Comparison of ENCODE assay signal across 16 cellular contexts in genomic region chr12:105201389-105201788, GRCh38. TPM values are rescaled to one million over a fixed set of nuclear protein-coding genes. Genes with fewer than 3 reads are reported as not detected.
DNase-seq lines count a peak whose midpoint lies in the region; ATAC-seq and TF ChIP-seq lines count a peak whose summit lies in the region.
"Had no signal": no experiment of that assay in that cellular context is flagged by ENCODE, and none has a peak within 500 bp of the region (broad histone marks: within the 10 kb centered on the region; RNA-seq: fewer than 3 reads in every experiment).

No MANE protein-coding gene starts in this region.

- H3K4me3 ChIP-seq in IMR-90 (ENCODE audit: insufficient read depth, low read depth, low read length) (no peak overlapping the region), neural progenitor cell (no peak overlapping the region)
- H3K4me3 ChIP-seq: MG63 had no signal

- no peak overlapping the region for H4K8ac ChIP-seq in IMR-90 (ENCODE audit: low read depth in 2 of 2, low read length in 2 of 2)

- dilution Hi-C loops in IMR-90 (cut with HindIII; ENCODE audit: low sequenced_read_pairs, unreplicated experiment) = no loop called here

- peaks cover 9 to 77% of the 10 kb centered on the region in 2 experiments for H3K79me1 ChIP-seq in IMR-90 (ENCODE audit: low read depth in 1 of 2, low read length in 2 of 2)

- no peak for TF ChIP-seq CTCF in activated CD8-positive, alpha-beta T cell treated with anti-CD3 and anti-CD28 coated beads for 36 hours (IDR thresholded peaks at IDR 0.05)
- no peak for TF ChIP-seq CTCF in IMR-90 (conservative IDR thresholded peaks at IDR 0.05; ENCODE audit: low read depth, low read length)
- no peak for TF ChIP-seq CTCF in endothelial cell (IDR thresholded peaks at IDR 0.05; ENCODE audit: unreplicated experiment)
- no peak for TF ChIP-seq CTCF in neural progenitor cell (IDR thresholded peaks at IDR 0.05)

- no peaks in the 10 kb centered on the region for H3F3A ChIP-seq in neural progenitor cell (ENCODE audit: low read depth)

- H3K27me3 ChIP-seq in IMR-90 (ENCODE audit: control insufficient read depth, insufficient read depth, low read length) = no peaks in the 10 kb centered on the region
- H3K27me3 ChIP-seq in neural progenitor cell = no peaks in the 10 kb centered on the region
- H3K27me3 ChIP-seq: MG63 had no signal

- H2AFZ ChIP-seq in IMR-90 (replicated peaks; ENCODE audit: low read length, poor library complexity) = no peak overlapping the region
- no peak overlapping the region for H2AFZ ChIP-seq in neural progenitor cell (replicated peaks)

- POLR2A ChIA-PET in activated CD8-positive, alpha-beta T cell treated with anti-CD3 and anti-CD28 coated beads for 36 hours (lab: Charles Lee) = no interaction called here
- POLR2A ChIA-PET in activated CD8-positive, alpha-beta T cell treated with anti-CD3 and anti-CD28 coated beads, Interleukin-2, amount 10 ng/mL, durations not matched to agents 7 days and 5 days (lab: Charles Lee) = no interaction called here
- POLR2A ChIA-PET in IMR-90 (lab: Charles Lee; ENCODE audit: unreplicated experiment) = no interaction called here

- H2BK120ac ChIP-seq in IMR-90 (ENCODE audit: low read depth, low read length) = no peak overlapping the region

- H2BK20ac ChIP-seq in IMR-90 (ENCODE audit: low read depth, low read length) = no peak overlapping the region

- H2BK5ac ChIP-seq in IMR-90 (ENCODE audit: low read depth, low read length, poor library complexity, severe bottlenecking) = no peak overlapping the region

- no peak for ATAC-seq in activated CD8-positive, alpha-beta T cell treated with anti-CD3 and anti-CD28 coated beads for 36 hours
- ATAC-seq in activated CD8-positive, alpha-beta T cell treated with anti-CD3 and anti-CD28 coated beads, Interleukin-2, amount 10 ng/mL, durations not matched to agents 7 days and 5 days = no peak
- ATAC-seq in IMR-90 (ENCODE audit: low read depth) (no peak), HG03139 (IDR thresholded peaks at IDR 0.05; ENCODE audit: unreplicated experiment) (no peak), GM19324 (IDR thresholded peaks at IDR 0.05; ENCODE audit: low FRiP score, unreplicated experiment) (no peak)

- H3K9me3 Mint-ChIP-seq in activated CD8-positive, alpha-beta T cell treated with anti-CD3 and anti-CD28 coated beads for 36 hours = no peaks in the 10 kb centered on the region
- no peaks in the 10 kb centered on the region for H3K9me3 Mint-ChIP-seq in activated CD8-positive, alpha-beta T cell treated with anti-CD3 and anti-CD28 coated beads, Interleukin-2, amount 10 ng/mL, durations not matched to agents 7 days and 5 days (ENCODE audit: insufficient read depth)
- H3K9me3 Mint-ChIP-seq in endothelial cell (ENCODE audit: unreplicated experiment) (no peaks in the 10 kb centered on the region), neural progenitor cell (no peaks in the 10 kb centered on the region)

- H3K4me1 ChIP-seq in IMR-90 (ENCODE audit: control insufficient read depth, insufficient read depth, low read length) = peaks cover 13% of the 10 kb centered on the region
- no peaks in the 10 kb centered on the region for H3K4me1 ChIP-seq in neural progenitor cell

- H3K9me1 ChIP-seq in IMR-90 (ENCODE audit: insufficient read depth, low read length) = peaks cover 38% of the 10 kb centered on the region

- no peak overlapping the region for H2BK15ac ChIP-seq in IMR-90 (ENCODE audit: low read depth, low read length)

- no peak overlapping the region for H3K4me2 ChIP-seq in IMR-90 (ENCODE audit: low read depth, low read length)
- no peak overlapping the region for H3K4me2 ChIP-seq in neural progenitor cell

- BruUV-seq in IMR-90 (replicated peaks; lab: Mats Ljungman, UMichigan) = no TSS peak

- peaks cover 7% of the 10 kb centered on the region for H3K4me1 Mint-ChIP-seq in activated CD8-positive, alpha-beta T cell treated with anti-CD3 and anti-CD28 coated beads for 36 hours (ENCODE audit: low read depth)
- H3K4me1 Mint-ChIP-seq in activated CD8-positive, alpha-beta T cell treated with anti-CD3 and anti-CD28 coated beads, Interleukin-2, amount 10 ng/mL, durations not matched to agents 7 days and 5 days (ENCODE audit: low read depth) = no peaks in the 10 kb centered on the region
- H3K4me1 Mint-ChIP-seq in endothelial cell (ENCODE audit: unreplicated experiment) = peaks cover 25% of the 10 kb centered on the region
- no peaks in the 10 kb centered on the region for H3K4me1 Mint-ChIP-seq in neural progenitor cell
- H3K4me1 Mint-ChIP-seq: CD4-positive, CD25-positive, alpha-beta regulatory T cell had no signal

- H4K91ac ChIP-seq in IMR-90 (ENCODE audit: insufficient read depth, low read depth, low read length) = 0 out of 2 replicates have a peak overlapping the region, but pooled peaks have one; percentile 6

- no peaks in the 10 kb centered on the region for H3K27me3 Mint-ChIP-seq in activated CD8-positive, alpha-beta T cell treated with anti-CD3 and anti-CD28 coated beads for 36 hours
- no peaks in the 10 kb centered on the region for H3K27me3 Mint-ChIP-seq in activated CD8-positive, alpha-beta T cell treated with anti-CD3 and anti-CD28 coated beads, Interleukin-2, amount 10 ng/mL, durations not matched to agents 7 days and 5 days (ENCODE audit: low read depth)
- H3K27me3 Mint-ChIP-seq in endothelial cell (ENCODE audit: unreplicated experiment) = peaks cover 17% of the 10 kb centered on the region
- peaks cover 3% of the 10 kb centered on the region for H3K27me3 Mint-ChIP-seq in neural progenitor cell (ENCODE audit: insufficient read depth, low read depth)
- H3K27me3 Mint-ChIP-seq: CD4-positive, CD25-positive, alpha-beta regulatory T cell had no signal

- H3K9ac ChIP-seq in IMR-90 (ENCODE audit: low read depth, low read length) (no peak overlapping the region), neural progenitor cell (no peak overlapping the region)

- no peaks in the 10 kb centered on the region for H3K79me2 ChIP-seq in neural progenitor cell (ENCODE audit: low read depth)

- H3K36me3 Mint-ChIP-seq in activated CD8-positive, alpha-beta T cell treated with anti-CD3 and anti-CD28 coated beads for 36 hours (ENCODE audit: low read depth) = peaks cover 4% of the 10 kb centered on the region
- H3K36me3 Mint-ChIP-seq in activated CD8-positive, alpha-beta T cell treated with anti-CD3 and anti-CD28 coated beads, Interleukin-2, amount 10 ng/mL, durations not matched to agents 7 days and 5 days (ENCODE audit: low read depth) = peaks cover 18% of the 10 kb centered on the region
- H3K36me3 Mint-ChIP-seq in endothelial cell (ENCODE audit: low read depth, unreplicated experiment) (peaks cover 39% of the 10 kb centered on the region), neural progenitor cell (peaks cover 32% of the 10 kb centered on the region)

- TF ChIP-seq RAD21 in IMR-90 (IDR thresholded peaks at IDR 0.05; ENCODE audit: low read length) = no peak

- in situ Hi-C loops in IMR-90 (cut with MboI; ENCODE audit: low sequenced_read_pairs) = loop anchor here (25.0 kb wide), 1 partner anchor 186 kb away; no protein-coding TSS in a partner anchor

- no peak overlapping the region for H3K27ac ChIP-seq in IMR-90 (ENCODE audit: insufficient read depth, low read length)
- H3K27ac ChIP-seq in neural progenitor cell = no peak overlapping the region
- H3K27ac ChIP-seq: HL-60 had no signal

- H3K4ac ChIP-seq in IMR-90 (ENCODE audit: low read depth, low read length) = 0 out of 2 replicates have a peak overlapping the region, but pooled peaks have one; percentile 21

- H3K9me3 ChIP-seq in IMR-90 (ENCODE audit: control insufficient read depth, insufficient read depth, low read length) (no peaks in the 10 kb centered on the region), neural progenitor cell (ENCODE audit: low read depth) (no peaks in the 10 kb centered on the region)
- H3K9me3 ChIP-seq: MG63 had no signal

- no peak overlapping the region for H3K4me3 Mint-ChIP-seq in activated CD8-positive, alpha-beta T cell treated with anti-CD3 and anti-CD28 coated beads for 36 hours
- H3K4me3 Mint-ChIP-seq in activated CD8-positive, alpha-beta T cell treated with anti-CD3 and anti-CD28 coated beads, Interleukin-2, amount 10 ng/mL, durations not matched to agents 7 days and 5 days = no peak overlapping the region
- H3K4me3 Mint-ChIP-seq in endothelial cell (ENCODE audit: unreplicated experiment) (no peak overlapping the region), neural progenitor cell (no peak overlapping the region)
- H3K4me3 Mint-ChIP-seq: CD4-positive, CD25-positive, alpha-beta regulatory T cell had no signal

- peak overlapping the region; percentile 39; the same call in 1 of the 2 replicates for H2AK5ac ChIP-seq in IMR-90 (ENCODE audit: low read depth, low read length)

- intact Hi-C loops in activated CD8-positive, alpha-beta T cell treated with anti-CD3 and anti-CD28 coated beads for 36 hours (cut with micrococcal nuclease) = no loop called here
- intact Hi-C loops in IMR-90 (cut with micrococcal nuclease) = no loop called here

- CTCF ChIA-PET in activated CD8-positive, alpha-beta T cell treated with anti-CD3 and anti-CD28 coated beads for 36 hours (lab: Charles Lee) = interaction anchor here (0.6 to 0.9 kb wide), 2 partner anchors 35 to 145 kb away, joined by 3 read pairs; partner anchors contain the start of gene APPL2
- CTCF ChIA-PET in activated CD8-positive, alpha-beta T cell treated with anti-CD3 and anti-CD28 coated beads, Interleukin-2, amount 10 ng/mL, durations not matched to agents 7 days and 5 days (lab: Charles Lee) = interaction anchor here (1.3 kb wide), 1 partner anchor 182 kb away, joined by 4 read pairs; no protein-coding TSS in a partner anchor
- CTCF ChIA-PET in IMR-90 (lab: Yijun Ruan, JAX) = interaction anchor here (0.7 kb wide), 1 partner anchor 943 kb away, joined by 3 read pairs; no protein-coding TSS in a partner anchor

- H3K23ac ChIP-seq in IMR-90 (ENCODE audit: low read depth, low read length) = no peak overlapping the region

- TF ChIP-seq POLR2A in IMR-90 (IDR thresholded peaks at IDR 0.05; ENCODE audit: low read depth, low read length) = no peak

- no peak overlapping the region for H3K56ac ChIP-seq in IMR-90 (ENCODE audit: extremely low read depth, insufficient read depth, low read length)

- WGBS in IMR-90 (ENCODE audit: extremely low coverage in 2 of 2, insufficient read length in 1 of 2), 2 experiments = no CpG with 5 or more reads among the region's 5 CpGs

- H3K18ac ChIP-seq in IMR-90 (ENCODE audit: low read depth, low read length) = no peak overlapping the region

- H3K36me3 ChIP-seq in IMR-90 (ENCODE audit: control insufficient read depth, insufficient read depth, low read length) (peaks cover 74% of the 10 kb centered on the region), neural progenitor cell (no peaks in the 10 kb centered on the region)

- H2AK9ac ChIP-seq in IMR-90 (replicated peaks; ENCODE audit: low read depth, low read length, poor library complexity) = peak overlapping the region; percentile 51

- no peak overlapping the region for H4K5ac ChIP-seq in IMR-90 (ENCODE audit: low read depth, low read length)

- no peak for DNase-seq in activated CD8-positive, alpha-beta T cell treated with anti-CD3 and anti-CD28 coated beads for 36 hours
- DNase-seq in activated CD8-positive, alpha-beta T cell treated with anti-CD3 and anti-CD28 coated beads, Interleukin-2, amount 10 ng/mL, durations not matched to agents 7 days and 5 days = no peak
- DNase-seq in IMR-90 (no peak), endothelial cell (ENCODE audit: low spot score) (no peak), neural progenitor cell (ENCODE audit: low spot score) (no peak), AG08396 (ENCODE audit: low spot score) (no peak)
- DNase-seq: CD4-positive, CD25-positive, alpha-beta regulatory T cell; KG1; MG63; NCI-H1092 treated with DMSO at 0.1 percent for 48 hours; NCI-H1694; NCI-H345; NCI-H69 had no signal

- peak overlapping the region; percentile 9 for H3K27ac Mint-ChIP-seq in activated CD8-positive, alpha-beta T cell treated with anti-CD3 and anti-CD28 coated beads for 36 hours
- H3K27ac Mint-ChIP-seq in activated CD8-positive, alpha-beta T cell treated with anti-CD3 and anti-CD28 coated beads, Interleukin-2, amount 10 ng/mL, durations not matched to agents 7 days and 5 days = no peak overlapping the region
- H3K27ac Mint-ChIP-seq in endothelial cell (ENCODE audit: unreplicated experiment) (peak overlapping the region; percentile 48), neural progenitor cell (peak overlapping the region; percentile 42)

- H3K14ac ChIP-seq in IMR-90 (replicated peaks; ENCODE audit: low read depth, low read length) = no peak overlapping the region

- peaks cover 6% of the 10 kb centered on the region; the same call in 1 of the 2 replicates for H4K20me1 ChIP-seq in IMR-90 (ENCODE audit: insufficient read depth, low read length)
- no peaks in the 10 kb centered on the region for H4K20me1 ChIP-seq in neural progenitor cell (ENCODE audit: low read depth)

RNA-seq across cellular contexts. Expression of gene APPL2, which starts 34.6 kb away (rescaled TPM):
- 10 to 100 TPM; 14.5 to 15.8 TPM for total RNA-seq in activated CD8-positive, alpha-beta T cell treated with anti-CD3 and anti-CD28 coated beads for 36 hours
- total RNA-seq in activated CD8-positive, alpha-beta T cell treated with anti-CD3 and anti-CD28 coated beads, Interleukin-2, amount 10 ng/mL, durations not matched to agents 7 days and 5 days = 10 to 100 TPM; 19.0 to 20.4 TPM
- 42.3 and 53.3 TPM in 2 replicates for total RNA-seq in IMR-90 (2012; rRNA removed)
- 50.3 and 65.8 TPM in 2 replicates for polyA plus RNA-seq in IMR-90 (2012; rRNA removed)
- polyA plus RNA-seq in IMR-90 (2012; cell fraction: cytosol; rRNA removed) = 18.1 and 37.3 TPM in 2 replicates
- 26.2 and 113 TPM in 2 replicates for polyA plus RNA-seq in IMR-90 (2012; cell fraction: nucleus; rRNA removed; ENCODE audit: low replicate concordance)
- total RNA-seq in endothelial cell (ENCODE audit: unreplicated experiment) = 44.7 TPM
- total RNA-seq in neural progenitor cell (ENCODE audit: low replicate concordance) = 27.7 and 37.5 TPM in 2 replicates
